ENCODE assay signal across 11 cellular contexts in genomic region chr15:77180757-77181156, GRCh38.
DNase-seq lines count a peak whose midpoint lies in the region; ATAC-seq lines count a peak whose summit lies in the region.
"Had no signal": no experiment of that assay in that cellular context is flagged by ENCODE, and none has a peak within 500 bp of the region (broad histone marks: within the 10 kb centered on the region; RNA-seq: fewer than 3 reads in every experiment).

No MANE protein-coding gene starts in this region.

- peak overlapping the region; percentile 44; the same call in 1 of the 2 replicates for H3K4me3 ChIP-seq in GM08714 (ENCODE audit: low read length)

- H3K4me3 Mint-ChIP-seq in activated T-helper 1 cell treated with anti-CD3 and anti-CD28 coated beads, Interleukin-12 subunit alpha, Interleukin-12 subunit beta, Interleukin-2, Interleukin-4 antibody, amounts not matched to agents 30 ng/mL and 10 ng/mL and 1 ng/mL, durations not matched to agents 14 hours and 24 hours and 36 hours: no peak overlapping the region

- H3K4me1 Mint-ChIP-seq in activated T-helper 1 cell treated with anti-CD3 and anti-CD28 coated beads, Interleukin-12 subunit alpha, Interleukin-12 subunit beta, Interleukin-2, Interleukin-4 antibody, amounts not matched to agents 30 ng/mL and 10 ng/mL and 1 ng/mL, durations not matched to agents 14 hours and 24 hours and 36 hours (ENCODE audit: low read depth): peaks cover 64% of the 10 kb centered on the region

- DNase-seq in AG08395 (ENCODE audit: low spot score) (peak; percentile 24), foreskin melanocyte (peak; percentile 97), DMS53 treated with DMSO at 0.1 percent for 48 hours (lab: John Stamatoyannopoulos, UW; ENCODE audit: unreplicated experiment) (no peak), NCI-H524 treated with DMSO at 0.1 percent for 48 hours (lab: John Stamatoyannopoulos, UW) (no peak)
- no peak for DNase-seq in activated T-helper 1 cell treated with anti-CD3 and anti-CD28 coated beads, Interleukin-12 subunit alpha, Interleukin-12 subunit beta, Interleukin-2, Interleukin-4 antibody, amounts not matched to agents 30 ng/mL and 10 ng/mL and 1 ng/mL, durations not matched to agents 14 hours and 24 hours and 36 hours (ENCODE audit: low spot score)
- DNase-seq: activated effector memory CD4-positive, alpha-beta T cell treated with Interleukin-2 at 50 U/mL for 16 hours; brain microvascular endothelial cell; NCI-H187 treated with DMSO at 0.1 percent for 48 hours had no signal

- no peaks in the 10 kb centered on the region for H3K27me3 Mint-ChIP-seq in activated T-helper 1 cell treated with anti-CD3 and anti-CD28 coated beads, Interleukin-12 subunit alpha, Interleukin-12 subunit beta, Interleukin-2, Interleukin-4 antibody, amounts not matched to agents 30 ng/mL and 10 ng/mL and 1 ng/mL, durations not matched to agents 14 hours and 24 hours and 36 hours (ENCODE audit: insufficient read depth)

- intact Hi-C loops in activated T-helper 1 cell treated with anti-CD3 and anti-CD28 coated beads, Interleukin-12 subunit alpha, Interleukin-12 subunit beta, Interleukin-2, Interleukin-4 antibody, amounts not matched to agents 30 ng/mL and 10 ng/mL and 1 ng/mL, durations not matched to agents 14 hours and 24 hours and 36 hours (cut with micrococcal nuclease): loop anchor here (10.0 kb wide), 1 partner anchor 224 kb away; no protein-coding TSS in a partner anchor

- ATAC-seq in HG02938 (IDR thresholded peaks at IDR 0.05; ENCODE audit: unreplicated experiment) (no peak), HG02970 (IDR thresholded peaks at IDR 0.05; ENCODE audit: low FRiP score, unreplicated experiment) (no peak)

- H3K27ac Mint-ChIP-seq in activated T-helper 1 cell treated with anti-CD3 and anti-CD28 coated beads, Interleukin-12 subunit alpha, Interleukin-12 subunit beta, Interleukin-2, Interleukin-4 antibody, amounts not matched to agents 30 ng/mL and 10 ng/mL and 1 ng/mL, durations not matched to agents 14 hours and 24 hours and 36 hours: peak overlapping the region; percentile 19

- H3K9me3 Mint-ChIP-seq in activated T-helper 1 cell treated with anti-CD3 and anti-CD28 coated beads, Interleukin-12 subunit alpha, Interleukin-12 subunit beta, Interleukin-2, Interleukin-4 antibody, amounts not matched to agents 30 ng/mL and 10 ng/mL and 1 ng/mL, durations not matched to agents 14 hours and 24 hours and 36 hours: no peaks in the 10 kb centered on the region

- H3K36me3 Mint-ChIP-seq in activated T-helper 1 cell treated with anti-CD3 and anti-CD28 coated beads, Interleukin-12 subunit alpha, Interleukin-12 subunit beta, Interleukin-2, Interleukin-4 antibody, amounts not matched to agents 30 ng/mL and 10 ng/mL and 1 ng/mL, durations not matched to agents 14 hours and 24 hours and 36 hours (ENCODE audit: low read depth): peaks cover 8% of the 10 kb centered on the region

Comparison
In these comparisons a context has a peak if more than half of its experiments do, and no peak if none do; other contexts are left out.
1. DNase-seq: peak in AG08395 (single experiment) and foreskin melanocyte (single experiment); none in activated T-helper 1 cell treated with anti-CD3 and anti-CD28 coated beads, Interleukin-12 subunit alpha, Interleukin-12 subunit beta, Interleukin-2, Interleukin-4 antibody, amounts not matched to agents 30 ng/mL and 10 ng/mL and 1 ng/mL, durations not matched to agents 14 hours and 24 hours and 36 hours (single experiment), DMS53 treated with DMSO at 0.1 percent for 48 hours (single experiment) and NCI-H524 treated with DMSO at 0.1 percent for 48 hours (single experiment).